In genomic region chr1:48730164-48730864, GRCh38 we compare ENCODE assay signal across 13 cellular contexts. TPM values are rescaled to one million over a fixed set of nuclear protein-coding genes. Genes with fewer than 3 reads are reported as not detected.
DNase-seq lines count a peak whose midpoint lies in the region; ATAC-seq lines count a peak whose summit lies in the region.
"Had no signal": no experiment of that assay in that cellular context is flagged by ENCODE, and none has a peak within 500 bp of the region (broad histone marks: within the 10 kb centered on the region; RNA-seq: fewer than 3 reads in every experiment).

No MANE protein-coding gene starts in this region.

- H3K27me3 Mint-ChIP-seq in activated naive CD8-positive, alpha-beta T cell treated with anti-CD3 and anti-CD28 coated beads for 36 hours: no peaks in the 10 kb centered on the region
- no peaks in the 10 kb centered on the region for H3K27me3 Mint-ChIP-seq in activated naive CD8-positive, alpha-beta T cell treated with anti-CD3 and anti-CD28 coated beads, Interleukin-2, amount 50 U/mL, for 24 hours

- peaks cover 16% of the 10 kb centered on the region for H3K4me1 Mint-ChIP-seq in activated naive CD8-positive, alpha-beta T cell treated with anti-CD3 and anti-CD28 coated beads for 36 hours
- H3K4me1 Mint-ChIP-seq in activated naive CD8-positive, alpha-beta T cell treated with anti-CD3 and anti-CD28 coated beads, Interleukin-2, amount 50 U/mL, for 24 hours: peaks cover 20% of the 10 kb centered on the region

- peak overlapping the region; percentile 18 for H3K27ac Mint-ChIP-seq in activated naive CD8-positive, alpha-beta T cell treated with anti-CD3 and anti-CD28 coated beads for 36 hours
- H3K27ac Mint-ChIP-seq in activated naive CD8-positive, alpha-beta T cell treated with anti-CD3 and anti-CD28 coated beads, Interleukin-2, amount 50 U/mL, for 24 hours: no peak overlapping the region

- ATAC-seq in activated naive CD8-positive, alpha-beta T cell treated with anti-CD3 and anti-CD28 coated beads, Interleukin-2, amount 50 U/mL, for 24 hours: no peak
- peak; percentile 71 for ATAC-seq in HG02642 (IDR thresholded peaks at IDR 0.05; ENCODE audit: poor library complexity, unreplicated experiment)
- ATAC-seq in HG03378 (IDR thresholded peaks at IDR 0.05; ENCODE audit: unreplicated experiment): peak; percentile 68
- ATAC-seq: activated naive CD4-positive, alpha-beta T cell treated with anti-CD3 and anti-CD28 coated beads, Interleukin-2, amount 50 U/mL, for 72 hours had no signal

- DNase-seq in activated naive CD8-positive, alpha-beta T cell treated with anti-CD3 and anti-CD28 coated beads for 36 hours: no peak
- no peak for DNase-seq in activated naive CD8-positive, alpha-beta T cell treated with anti-CD3 and anti-CD28 coated beads, Interleukin-2, amount 50 U/mL, for 24 hours
- DNase-seq in GM03348 (ENCODE audit: low spot score) (no peak), NCI-H2081 treated with DMSO at 0.1 percent for 48 hours (lab: John Stamatoyannopoulos, UW) (no peak), NCI-H1048 (lab: John Stamatoyannopoulos, UW) (no peak)
- no peak for DNase-seq in activated T-cell treated with anti-CD3 and anti-CD28 coated beads, Interleukin-2, amount 50 U/mL, for 1 hour
- DNase-seq: GM23248, hypothalamus, MG63 had no signal

- H3K9me3 Mint-ChIP-seq in activated naive CD8-positive, alpha-beta T cell treated with anti-CD3 and anti-CD28 coated beads for 36 hours: no peaks in the 10 kb centered on the region
- no peaks in the 10 kb centered on the region for H3K9me3 Mint-ChIP-seq in activated naive CD8-positive, alpha-beta T cell treated with anti-CD3 and anti-CD28 coated beads, Interleukin-2, amount 50 U/mL, for 24 hours
- H3K9me3 Mint-ChIP-seq: activated naive CD4-positive, alpha-beta T cell treated with anti-CD3 and anti-CD28 coated beads, Interleukin-2, amount 50 U/mL, for 72 hours had no signal

- peaks cover 35% of the 10 kb centered on the region for H3K36me3 Mint-ChIP-seq in activated naive CD8-positive, alpha-beta T cell treated with anti-CD3 and anti-CD28 coated beads for 36 hours
- peaks cover 25% of the 10 kb centered on the region for H3K36me3 Mint-ChIP-seq in activated naive CD8-positive, alpha-beta T cell treated with anti-CD3 and anti-CD28 coated beads, Interleukin-2, amount 50 U/mL, for 24 hours (ENCODE audit: low read depth)

- H3K4me3 Mint-ChIP-seq in activated naive CD8-positive, alpha-beta T cell treated with anti-CD3 and anti-CD28 coated beads for 36 hours: no peak overlapping the region
- no peak overlapping the region for H3K4me3 Mint-ChIP-seq in activated naive CD8-positive, alpha-beta T cell treated with anti-CD3 and anti-CD28 coated beads, Interleukin-2, amount 50 U/mL, for 24 hours

RNA-seq across cellular contexts. Expression of gene BEND5, which starts 46.4 kb away (rescaled TPM):
- total RNA-seq in activated naive CD8-positive, alpha-beta T cell treated with anti-CD3 and anti-CD28 coated beads for 36 hours: 10 to 100 TPM; 42.3 to 48.3 TPM
- total RNA-seq: GM23248, NCI-H460 had no signal
